ENCODE assay signal across 33 cellular contexts in the genomic region with DNA sequence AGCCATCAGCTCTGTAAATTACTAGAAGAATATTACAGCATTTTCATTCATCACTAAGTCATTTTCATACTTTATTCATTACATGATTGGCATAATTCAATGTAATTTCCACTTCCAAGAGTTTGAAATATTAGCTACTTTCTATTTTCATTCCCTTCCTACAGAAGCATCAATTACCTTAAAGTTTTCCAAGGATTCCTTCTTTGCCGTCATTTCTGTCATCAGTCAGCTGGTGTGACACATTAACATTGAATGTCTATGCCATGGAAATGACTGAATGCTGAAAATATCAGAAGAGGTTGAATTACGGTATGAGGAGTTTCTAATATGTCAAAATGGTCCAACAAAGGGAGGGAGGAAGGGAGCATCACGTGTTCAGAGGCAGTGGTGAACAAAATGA.
A peak's percentile ranks its signal among the peaks of the same experiment; 100 is the strongest.
DNase-seq lines count a peak whose midpoint lies in the region; ATAC-seq, FAIRE-seq and TF ChIP-seq lines count a peak whose summit lies in the region.
"Had no signal": no experiment of that assay in that cellular context is flagged by ENCODE, and none has a peak within 500 bp of the region (broad histone marks: within the 10 kb centered on the region; RNA-seq: fewer than 3 reads in every experiment).

No MANE protein-coding gene starts in this region.

- H3K9ac ChIP-seq in HepG2 (ENCODE audit: insufficient read depth, low read depth, low read length): no peak overlapping the region
- H3K9ac ChIP-seq in neural cell (ENCODE audit: low read length): no peak overlapping the region
- H3K9ac ChIP-seq: BLaER1; BLaER1 treated with 17β-estradiol and CSF1 and Interleukin-3, amounts not matched to agents 10 nM and 100 nM had no signal

- ATAC-seq in HepG2 (no peak), right lobe of liver (no peak)
- ATAC-seq: A549; CD8-positive, alpha-beta T cell had no signal

- H3K27me3 ChIP-seq in HepG2 (ENCODE audit: control insufficient read depth in 1 of 2, insufficient read depth in 2 of 2, low read length in 2 of 2): no peaks in the 10 kb centered on the region
- no peaks in the 10 kb centered on the region for H3K27me3 ChIP-seq in right lobe of liver
- H3K27me3 ChIP-seq in neural cell (ENCODE audit: insufficient read depth, low read depth, low read length): no peaks in the 10 kb centered on the region
- no peaks in the 10 kb centered on the region for H3K27me3 ChIP-seq in Peyer's patch
- H3K27me3 ChIP-seq: BE2C; BLaER1; BLaER1 treated with 17β-estradiol and CSF1 and Interleukin-3, amounts not matched to agents 10 nM and 100 nM had no signal

- intact Hi-C loops in HepG2 (cut with micrococcal nuclease; ENCODE audit: unreplicated experiment) (no loop called here), right lobe of liver (cut with DNase I) (no loop called here), cardiac septum (cut with DNase I) (no loop called here)

- in situ Hi-C loops in HepG2 (cut with HindIII; ENCODE audit: extremely low pct_ligation_motif_present, low pct_unique_long_range_greater_than_20kb): no loop called here

- H2AFZ ChIP-seq in HepG2 (ENCODE audit: low read length) (no peak overlapping the region), neural cell (ENCODE audit: low read depth, low read length) (no peak overlapping the region)

- H3K27ac ChIP-seq in HepG2 (ENCODE audit: extremely low read length, insufficient read depth, low read length) (no peak overlapping the region), right lobe of liver (no peak overlapping the region), neural cell (ENCODE audit: low read length) (peak overlapping the region; percentile 73), Peyer's patch (no peak overlapping the region)
- H3K27ac ChIP-seq: 22Rv1; A549; BLaER1; BLaER1 treated with 17β-estradiol and CSF1 and Interleukin-3, amounts not matched to agents 10 nM and 100 nM; C4-2B had no signal

- TF ChIP-seq RAD21 in HepG2 (CRISPR knock-in tag; IDR thresholded peaks at IDR 0.05) (no peak), neural cell (conservative IDR thresholded peaks at IDR 0.05) (peak; percentile 35)

- DNase-seq in HepG2 (ENCODE audit: low spot score): no peak
- DNase-seq in right lobe of liver: no peak
- DNase-seq in putamen (ENCODE audit: low spot score): peak; percentile 47
- no peak for DNase-seq in Peyer's patch
- DNase-seq in cardiac septum (ENCODE audit: low spot score): no peak
- DNase-seq: 8988T; ACHN; AML-193; BE2C; C1 segment of cervical spinal cord; Caco-2; Calu3; CD4-positive, alpha-beta memory T cell; CD4-positive, alpha-beta T cell; CD4-positive, CD25-positive, alpha-beta regulatory T cell; CD8-positive, alpha-beta memory T cell; CD8-positive, alpha-beta T cell; COR-L47; DMS 273 treated with DMSO at 0.1 percent for 48 hours; DMS153; DMS53; DMS79; DMS79 treated with DMSO at 0.1 percent for 48 hours; DND-41; EL had no signal

- no peak for FAIRE-seq in HepG2 (lab: Jason Lieb, UNC)
- FAIRE-seq: A204.1, A549, D721Med had no signal

- POLR2A ChIA-PET in HepG2 (lab: Yijun Ruan, JAX): no interaction called here

- H3K4me2 ChIP-seq in HepG2 (ENCODE audit: low read depth, low read length) (no peak overlapping the region), neural cell (ENCODE audit: low read length) (no peak overlapping the region)
- H3K4me2 ChIP-seq: A549; BLaER1; BLaER1 treated with 17β-estradiol and CSF1 and Interleukin-3, amounts not matched to agents 10 nM and 100 nM had no signal

- H3K36me3 ChIP-seq in HepG2 (replicated peaks in 1 of 2; ENCODE audit: control insufficient read depth in 1 of 2, insufficient read depth in 2 of 2, low read length in 2 of 2) (no peaks in the 10 kb centered on the region), right lobe of liver (no peaks in the 10 kb centered on the region), neural cell (ENCODE audit: insufficient read depth, low read length) (no peaks in the 10 kb centered on the region), Peyer's patch (no peaks in the 10 kb centered on the region)
- H3K36me3 ChIP-seq: BE2C; BLaER1; BLaER1 treated with 17β-estradiol and CSF1 and Interleukin-3, amounts not matched to agents 10 nM and 100 nM had no signal

- CTCF ChIA-PET in HepG2 (lab: Yijun Ruan, JAX; ENCODE audit: low intra/inter-chr PET ratio, low total read pairs): no interaction called here

- H3K79me2 ChIP-seq in HepG2 (ENCODE audit: insufficient read depth, low read length) (no peaks in the 10 kb centered on the region), neural cell (replicated peaks; ENCODE audit: insufficient read depth, low read length) (no peaks in the 10 kb centered on the region)

- no peak for TF ChIP-seq EP300 in HepG2 (IDR thresholded peaks at IDR 0.05; ENCODE audit: low read depth in 2 of 2, low read length in 2 of 2)
- no peak for TF ChIP-seq EP300 in HepG2 (CRISPR knock-in tag; IDR thresholded peaks at IDR 0.05; ENCODE audit: borderline replicate concordance)
- peak; percentile 94 for TF ChIP-seq EP300 in neural cell (conservative IDR thresholded peaks at IDR 0.05; ENCODE audit: poor library complexity, severe bottlenecking)

- no peak for TF ChIP-seq POLR2A in HepG2 (IDR thresholded peaks at IDR 0.05; ENCODE audit: insufficient read depth in 1 of 2, low read depth in 2 of 2, low read length in 2 of 2)
- TF ChIP-seq POLR2A in right lobe of liver (IDR thresholded peaks at IDR 0.05): no peak
- TF ChIP-seq POLR2A in Peyer's patch (IDR thresholded peaks at IDR 0.05): no peak

- BruUV-seq in HepG2 (replicated peaks; lab: Mats Ljungman, UMichigan): no TSS peak

- H3K4me3 ChIP-seq in HepG2 (replicated peaks in 1 of 3; ENCODE audit: insufficient read depth in 1 of 3, low read depth in 2 of 3, low read length in 3 of 3) (no peak overlapping the region), right lobe of liver (no peak overlapping the region), neural cell (ENCODE audit: low read length) (no peak overlapping the region), Peyer's patch (no peak overlapping the region)
- H3K4me3 ChIP-seq: A549; BLaER1; BLaER1 treated with 17β-estradiol and CSF1 and Interleukin-3, amounts not matched to agents 10 nM and 100 nM had no signal

- no peaks in the 10 kb centered on the region for H3K4me1 ChIP-seq in HepG2 (ENCODE audit: insufficient read depth, low read length)
- H3K4me1 ChIP-seq in right lobe of liver: no peaks in the 10 kb centered on the region
- no peaks in the 10 kb centered on the region for H3K4me1 ChIP-seq in Peyer's patch
- H3K4me1 ChIP-seq: A549; BE2C; BLaER1; BLaER1 treated with 17β-estradiol and CSF1 and Interleukin-3, amounts not matched to agents 10 nM and 100 nM; Caco-2 had no signal

- H3K9me2 ChIP-seq in neural cell (ENCODE audit: insufficient read depth, low read length): no peaks in the 10 kb centered on the region

- no peaks in the 10 kb centered on the region for H3F3A ChIP-seq in neural cell (ENCODE audit: insufficient read depth, low read length, poor library complexity, severe bottlenecking)

- H3K9me3 ChIP-seq in HepG2 (ENCODE audit: low read length) (peaks cover 86% of the 10 kb centered on the region), right lobe of liver (no peaks in the 10 kb centered on the region), neural cell (ENCODE audit: low read length) (no peaks in the 10 kb centered on the region), Peyer's patch (no peaks in the 10 kb centered on the region)
- H3K9me3 ChIP-seq: A549; BE2C; BLaER1; BLaER1 treated with 17β-estradiol and CSF1 and Interleukin-3, amounts not matched to agents 10 nM and 100 nM; Caco-2 had no signal

- H4K20me1 ChIP-seq in HepG2 (ENCODE audit: insufficient read depth, low read length) (no peaks in the 10 kb centered on the region), neural cell (ENCODE audit: insufficient read depth) (no peaks in the 10 kb centered on the region)
- H4K20me1 ChIP-seq: BLaER1; BLaER1 treated with 17β-estradiol and CSF1 and Interleukin-3, amounts not matched to agents 10 nM and 100 nM had no signal

- TF ChIP-seq CTCF in HepG2 (CRISPR knock-in tag; IDR thresholded peaks at IDR 0.05): no peak
- TF ChIP-seq CTCF in right lobe of liver (IDR thresholded peaks at IDR 0.05): no peak
- TF ChIP-seq CTCF in neural cell (IDR thresholded peaks at IDR 0.05; ENCODE audit: poor library complexity, severe bottlenecking): no peak
- TF ChIP-seq CTCF in Peyer's patch (IDR thresholded peaks at IDR 0.05): no peak

- 10% methylated on average over 3 of the region's 3 CpGs for WGBS in HepG2 (ENCODE audit: low lambda C conversion rate)
- 44% methylated on average over 3 of the region's 3 CpGs for WGBS in right lobe of liver (ENCODE audit: insufficient coverage, low coverage, low lambda C conversion rate, missing lambda C conversion rate)

TF ChIP-seq in HepG2, 621 proteins besides CTCF, POLR2A, EP300 and RAD21:
- TF ChIP-seq NR1H2 (CRISPR knock-in tag; IDR thresholded peaks at IDR 0.05; ENCODE audit: borderline replicate concordance, low read depth): no peak
- no peak for TF ChIP-seq ZNF20 (CRISPR knock-in tag; IDR thresholded peaks at IDR 0.05)
- TF ChIP-seq CREB1 (IDR thresholded peaks at IDR 0.05): peak; percentile 22; the same call in 1 of the 2 replicates
- TF ChIP-seq CREB1 (CRISPR knock-in tag; IDR thresholded peaks at IDR 0.05): no peak
- no peak for TF ChIP-seq HMG20B (CRISPR knock-in tag; conservative IDR thresholded peaks at IDR 0.05)
- no peak for TF ChIP-seq MAF1 (CRISPR knock-in tag; IDR thresholded peaks at IDR 0.05; ENCODE audit: borderline replicate concordance)
- no peak for TF ChIP-seq ISX (CRISPR knock-in tag; conservative IDR thresholded peaks at IDR 0.05)
- TF ChIP-seq BRD4 (CRISPR knock-in tag; IDR thresholded peaks at IDR 0.05): no peak

TF ChIP-seq in neural cell, 6 proteins besides CTCF, POLR2A, EP300 and RAD21 (continues in another document):
- TF ChIP-seq TAF1 (IDR thresholded peaks at IDR 0.05; ENCODE audit: low read depth) (no peak), EZH2 (IDR thresholded peaks at IDR 0.05; ENCODE audit: borderline replicate concordance, insufficient read depth, low read length, poor library complexity, severe bottlenecking) (no peak), POLR2AphosphoS5 (IDR thresholded peaks at IDR 0.05) (peak; percentile 61), SMC3 (conservative IDR thresholded peaks at IDR 0.05; ENCODE audit: poor library complexity) (no peak), MXI1 (conservative IDR thresholded peaks at IDR 0.05; ENCODE audit: poor library complexity, severe bottlenecking) (no peak)
